Comparison of ENCODE assay signal across 1 cellular context in the genomic region with DNA sequence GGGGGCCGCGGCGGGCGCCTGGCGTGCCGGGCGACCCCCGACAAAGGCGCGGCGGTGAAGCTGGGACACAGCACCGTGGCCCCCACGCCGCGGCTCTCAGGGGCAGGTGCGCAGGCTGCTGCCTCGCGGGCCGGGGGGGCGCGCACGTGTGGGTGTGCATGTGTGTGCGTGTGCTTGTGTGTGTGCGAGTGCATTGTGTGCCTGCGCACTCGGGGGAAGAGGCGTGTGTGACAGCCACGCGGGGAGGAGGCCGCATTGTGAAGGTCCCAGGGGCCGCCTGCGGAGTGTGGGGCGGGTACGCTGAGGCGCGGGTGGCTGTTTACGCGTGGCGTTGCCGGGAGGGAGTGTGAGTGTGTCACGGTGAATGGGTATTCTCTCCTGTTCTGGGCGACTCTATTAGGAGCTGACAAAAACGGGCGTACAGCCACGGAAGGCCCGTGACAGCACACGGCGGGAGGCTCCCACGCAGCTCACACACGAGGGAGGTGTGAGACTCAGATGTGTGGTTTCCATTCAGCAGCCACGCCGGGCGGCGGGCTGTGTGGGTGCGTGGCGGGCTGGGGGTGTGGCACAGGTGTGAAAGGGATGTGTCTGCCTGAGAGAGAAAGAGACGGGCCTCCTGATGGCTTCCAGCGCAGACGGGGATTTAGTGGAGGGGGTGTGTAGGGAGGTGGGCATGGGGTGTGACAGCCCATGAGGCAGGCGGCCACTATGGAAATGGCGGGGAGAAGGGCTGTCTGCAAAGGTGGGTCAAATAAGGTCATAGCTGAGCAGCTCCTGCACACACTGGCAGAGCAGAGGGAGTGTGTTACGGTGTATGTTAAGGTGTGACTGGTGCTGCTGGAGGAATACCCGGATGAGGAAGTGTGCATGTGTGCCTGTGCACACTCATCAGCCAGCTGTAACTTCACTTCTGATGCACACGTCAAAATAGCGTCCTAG.
TF ChIP-seq lines count a peak whose summit lies in the region.

No MANE protein-coding gene starts in this region.

TF ChIP-seq in HEK293, 187 proteins besides CTCF, POLR2A, EP300 and RAD21 (continued from another document):
- TF ChIP-seq ZNF132 (tag by site-specific recombination; IDR thresholded peaks at IDR 0.05; ENCODE audit: borderline replicate concordance), result no peak
- TF ChIP-seq ZNF610 (tag by site-specific recombination; IDR thresholded peaks at IDR 0.05; ENCODE audit: borderline replicate concordance), result no peak
- no peak for TF ChIP-seq ZNF518A (tag by site-specific recombination; conservative IDR thresholded peaks at IDR 0.05; ENCODE audit: low read depth)
- 0 out of 2 replicates have a peak, but pooled peaks have one; percentile 10 for TF ChIP-seq SP2 (tag by site-specific recombination; IDR thresholded peaks at IDR 0.05)
- TF ChIP-seq ZNF433 (tag by site-specific recombination; IDR thresholded peaks at IDR 0.05; ENCODE audit: low read depth), result no peak
- TF ChIP-seq ZBTB1 (tag by site-specific recombination; IDR thresholded peaks at IDR 0.05), result no peak
- TF ChIP-seq ZNF335 (tag by site-specific recombination; conservative IDR thresholded peaks at IDR 0.05), result peak; percentile 66
- TF ChIP-seq GLIS2 (tag by site-specific recombination; IDR thresholded peaks at IDR 0.05), result peak; percentile 69
- TF ChIP-seq BCL6B (tag by site-specific recombination; IDR thresholded peaks at IDR 0.05), result no peak
- TF ChIP-seq, protein P1, sequence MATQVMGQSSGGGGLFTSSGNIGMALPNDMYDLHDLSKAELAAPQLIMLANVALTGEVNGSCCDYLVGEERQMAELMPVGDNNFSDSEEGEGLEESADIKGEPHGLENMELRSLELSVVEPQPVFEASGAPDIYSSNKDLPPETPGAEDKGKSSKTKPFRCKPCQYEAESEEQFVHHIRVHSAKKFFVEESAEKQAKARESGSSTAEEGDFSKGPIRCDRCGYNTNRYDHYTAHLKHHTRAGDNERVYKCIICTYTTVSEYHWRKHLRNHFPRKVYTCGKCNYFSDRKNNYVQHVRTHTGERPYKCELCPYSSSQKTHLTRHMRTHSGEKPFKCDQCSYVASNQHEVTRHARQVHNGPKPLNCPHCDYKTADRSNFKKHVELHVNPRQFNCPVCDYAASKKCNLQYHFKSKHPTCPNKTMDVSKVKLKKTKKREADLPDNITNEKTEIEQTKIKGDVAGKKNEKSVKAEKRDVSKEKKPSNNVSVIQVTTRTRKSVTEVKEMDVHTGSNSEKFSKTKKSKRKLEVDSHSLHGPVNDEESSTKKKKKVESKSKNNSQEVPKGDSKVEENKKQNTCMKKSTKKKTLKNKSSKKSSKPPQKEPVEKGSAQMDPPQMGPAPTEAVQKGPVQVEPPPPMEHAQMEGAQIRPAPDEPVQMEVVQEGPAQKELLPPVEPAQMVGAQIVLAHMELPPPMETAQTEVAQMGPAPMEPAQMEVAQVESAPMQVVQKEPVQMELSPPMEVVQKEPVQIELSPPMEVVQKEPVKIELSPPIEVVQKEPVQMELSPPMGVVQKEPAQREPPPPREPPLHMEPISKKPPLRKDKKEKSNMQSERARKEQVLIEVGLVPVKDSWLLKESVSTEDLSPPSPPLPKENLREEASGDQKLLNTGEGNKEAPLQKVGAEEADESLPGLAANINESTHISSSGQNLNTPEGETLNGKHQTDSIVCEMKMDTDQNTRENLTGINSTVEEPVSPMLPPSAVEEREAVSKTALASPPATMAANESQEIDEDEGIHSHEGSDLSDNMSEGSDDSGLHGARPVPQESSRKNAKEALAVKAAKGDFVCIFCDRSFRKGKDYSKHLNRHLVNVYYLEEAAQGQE (tag by site-specific recombination; IDR thresholded peaks at IDR 0.05), result no peak
- no peak for TF ChIP-seq ZNF24 (tag by site-specific recombination; IDR thresholded peaks at IDR 0.05)
- peak; percentile 88 for TF ChIP-seq ZNF600 (tag by site-specific recombination; IDR thresholded peaks at IDR 0.05)
- TF ChIP-seq ZNF248 (tag by site-specific recombination; IDR thresholded peaks at IDR 0.05), result no peak
- no peak for TF ChIP-seq ZNF664 (tag by site-specific recombination; IDR thresholded peaks at IDR 0.05)
- no peak for TF ChIP-seq PRDM1 (tag by site-specific recombination; IDR thresholded peaks at IDR 0.05)
- TF ChIP-seq ZBTB48 (tag by site-specific recombination; IDR thresholded peaks at IDR 0.05), result 0 out of 2 replicates have a peak, but pooled peaks have one; percentile 30
- no peak for TF ChIP-seq YY2 (tag by site-specific recombination; IDR thresholded peaks at IDR 0.05)
- peak; percentile 77 for TF ChIP-seq EGR2 (tag by site-specific recombination; IDR thresholded peaks at IDR 0.05; ENCODE audit: low read depth)
- TF ChIP-seq ZFHX2 (tag by site-specific recombination; conservative IDR thresholded peaks at IDR 0.05), result peak; percentile 91
- TF ChIP-seq, protein P2, sequence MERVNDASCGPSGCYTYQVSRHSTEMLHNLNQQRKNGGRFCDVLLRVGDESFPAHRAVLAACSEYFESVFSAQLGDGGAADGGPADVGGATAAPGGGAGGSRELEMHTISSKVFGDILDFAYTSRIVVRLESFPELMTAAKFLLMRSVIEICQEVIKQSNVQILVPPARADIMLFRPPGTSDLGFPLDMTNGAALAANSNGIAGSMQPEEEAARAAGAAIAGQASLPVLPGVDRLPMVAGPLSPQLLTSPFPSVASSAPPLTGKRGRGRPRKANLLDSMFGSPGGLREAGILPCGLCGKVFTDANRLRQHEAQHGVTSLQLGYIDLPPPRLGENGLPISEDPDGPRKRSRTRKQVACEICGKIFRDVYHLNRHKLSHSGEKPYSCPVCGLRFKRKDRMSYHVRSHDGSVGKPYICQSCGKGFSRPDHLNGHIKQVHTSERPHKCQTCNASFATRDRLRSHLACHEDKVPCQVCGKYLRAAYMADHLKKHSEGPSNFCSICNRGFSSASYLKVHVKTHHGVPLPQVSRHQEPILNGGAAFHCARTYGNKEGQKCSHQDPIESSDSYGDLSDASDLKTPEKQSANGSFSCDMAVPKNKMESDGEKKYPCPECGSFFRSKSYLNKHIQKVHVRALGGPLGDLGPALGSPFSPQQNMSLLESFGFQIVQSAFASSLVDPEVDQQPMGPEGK (tag by site-specific recombination; IDR thresholded peaks at IDR 0.05), result peak; percentile 52; the same call in 1 of the 2 replicates
- TF ChIP-seq, protein P3, sequence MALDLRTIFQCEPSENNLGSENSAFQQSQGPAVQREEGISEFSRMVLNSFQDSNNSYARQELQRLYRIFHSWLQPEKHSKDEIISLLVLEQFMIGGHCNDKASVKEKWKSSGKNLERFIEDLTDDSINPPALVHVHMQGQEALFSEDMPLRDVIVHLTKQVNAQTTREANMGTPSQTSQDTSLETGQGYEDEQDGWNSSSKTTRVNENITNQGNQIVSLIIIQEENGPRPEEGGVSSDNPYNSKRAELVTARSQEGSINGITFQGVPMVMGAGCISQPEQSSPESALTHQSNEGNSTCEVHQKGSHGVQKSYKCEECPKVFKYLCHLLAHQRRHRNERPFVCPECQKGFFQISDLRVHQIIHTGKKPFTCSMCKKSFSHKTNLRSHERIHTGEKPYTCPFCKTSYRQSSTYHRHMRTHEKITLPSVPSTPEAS (tag by site-specific recombination; IDR thresholded peaks at IDR 0.05), result peak; percentile 67
- TF ChIP-seq, protein P4, sequence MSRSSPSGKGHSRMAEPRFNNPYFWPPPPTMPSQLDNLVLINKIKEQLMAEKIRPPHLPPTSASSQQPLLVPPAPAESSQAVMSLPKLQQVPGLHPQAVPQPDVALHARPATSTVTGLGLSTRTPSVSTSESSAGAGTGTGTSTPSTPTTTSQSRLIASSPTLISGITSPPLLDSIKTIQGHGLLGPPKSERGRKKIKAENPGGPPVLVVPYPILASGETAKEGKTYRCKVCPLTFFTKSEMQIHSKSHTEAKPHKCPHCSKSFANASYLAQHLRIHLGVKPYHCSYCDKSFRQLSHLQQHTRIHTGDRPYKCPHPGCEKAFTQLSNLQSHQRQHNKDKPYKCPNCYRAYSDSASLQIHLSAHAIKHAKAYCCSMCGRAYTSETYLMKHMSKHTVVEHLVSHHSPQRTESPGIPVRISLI (tag by site-specific recombination; IDR thresholded peaks at IDR 0.05), result no peak
- TF ChIP-seq ZNF19 (tag by site-specific recombination; IDR thresholded peaks at IDR 0.05; ENCODE audit: low read depth), result no peak
- peak; percentile 35; the same call in 1 of the 2 replicates for TF ChIP-seq KLF1 (tag by site-specific recombination; IDR thresholded peaks at IDR 0.05)
- no peak for TF ChIP-seq ZNF140 (tag by site-specific recombination; IDR thresholded peaks at IDR 0.05)
- TF ChIP-seq ZNF404 (tag by site-specific recombination; IDR thresholded peaks at IDR 0.05), result no peak
- TF ChIP-seq, protein P5, sequence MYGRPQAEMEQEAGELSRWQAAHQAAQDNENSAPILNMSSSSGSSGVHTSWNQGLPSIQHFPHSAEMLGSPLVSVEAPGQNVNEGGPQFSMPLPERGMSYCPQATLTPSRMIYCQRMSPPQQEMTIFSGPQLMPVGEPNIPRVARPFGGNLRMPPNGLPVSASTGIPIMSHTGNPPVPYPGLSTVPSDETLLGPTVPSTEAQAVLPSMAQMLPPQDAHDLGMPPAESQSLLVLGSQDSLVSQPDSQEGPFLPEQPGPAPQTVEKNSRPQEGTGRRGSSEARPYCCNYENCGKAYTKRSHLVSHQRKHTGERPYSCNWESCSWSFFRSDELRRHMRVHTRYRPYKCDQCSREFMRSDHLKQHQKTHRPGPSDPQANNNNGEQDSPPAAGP (tag by site-specific recombination; IDR thresholded peaks at IDR 0.05), result 0 out of 2 replicates have a peak, but pooled peaks have one; percentile 36
- TF ChIP-seq ZBTB6 (tag by site-specific recombination; IDR thresholded peaks at IDR 0.05), result no peak
- TF ChIP-seq, protein P6, sequence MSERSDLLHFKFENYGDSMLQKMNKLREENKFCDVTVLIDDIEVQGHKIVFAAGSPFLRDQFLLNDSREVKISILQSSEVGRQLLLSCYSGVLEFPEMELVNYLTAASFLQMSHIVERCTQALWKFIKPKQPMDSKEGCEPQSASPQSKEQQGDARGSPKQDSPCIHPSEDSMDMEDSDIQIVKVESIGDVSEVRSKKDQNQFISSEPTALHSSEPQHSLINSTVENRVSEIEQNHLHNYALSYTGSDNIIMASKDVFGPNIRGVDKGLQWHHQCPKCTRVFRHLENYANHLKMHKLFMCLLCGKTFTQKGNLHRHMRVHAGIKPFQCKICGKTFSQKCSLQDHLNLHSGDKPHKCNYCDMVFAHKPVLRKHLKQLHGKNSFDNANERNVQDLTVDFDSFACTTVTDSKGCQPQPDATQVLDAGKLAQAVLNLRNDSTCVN (tag by site-specific recombination; optimal IDR thresholded peaks at IDR 0.05), result peak; percentile 83
